ENCODE assay signal across 1 cellular context in genomic region chr3:183988216-183988790, GRCh38.
TF ChIP-seq lines count a peak whose summit lies in the region.

No MANE protein-coding gene starts in this region.

TF ChIP-seq in HepG2, 621 proteins besides CTCF, POLR2A, EP300 and RAD21 (continued from another document and continues in another):
- TF ChIP-seq ZUFSP (CRISPR knock-in tag; IDR thresholded peaks at IDR 0.05; ENCODE audit: borderline replicate concordance) (no peak), CHCHD3 (CRISPR knock-in tag; IDR thresholded peaks at IDR 0.05) (no peak), IRX3 (CRISPR knock-in tag; IDR thresholded peaks at IDR 0.05; ENCODE audit: borderline replicate concordance, low read depth) (no peak), NPAS2 (CRISPR knock-in tag; IDR thresholded peaks at IDR 0.05; ENCODE audit: borderline replicate concordance) (no peak), IRF2 (CRISPR knock-in tag; IDR thresholded peaks at IDR 0.05) (peak; percentile 58; the same call in 1 of the 2 replicates), ZNF572 (CRISPR knock-in tag; IDR thresholded peaks at IDR 0.05) (no peak), RBM39 (IDR thresholded peaks at IDR 0.05; ENCODE audit: low read depth, low read length, poor library complexity, severe bottlenecking) (no peak), ZNF768 (CRISPR knock-in tag; IDR thresholded peaks at IDR 0.05) (0 out of 2 replicates have a peak, but pooled peaks have one; percentile 17), ZNF839 (CRISPR knock-in tag; IDR thresholded peaks at IDR 0.05; ENCODE audit: borderline replicate concordance) (no peak), THYN1 (CRISPR knock-in tag; IDR thresholded peaks at IDR 0.05; ENCODE audit: borderline replicate concordance, low read depth) (no peak), CHD2 (IDR thresholded peaks at IDR 0.05; ENCODE audit: low read depth, low read length) (no peak), ZNF451 (CRISPR knock-in tag; IDR thresholded peaks at IDR 0.05) (no peak), BCL3 (CRISPR knock-in tag; IDR thresholded peaks at IDR 0.05) (no peak), ZNF263 (CRISPR knock-in tag; IDR thresholded peaks at IDR 0.05) (peak; percentile 87), AHR (CRISPR knock-in tag; IDR thresholded peaks at IDR 0.05) (no peak), RARG (CRISPR knock-in tag; IDR thresholded peaks at IDR 0.05; ENCODE audit: low read depth) (no peak), CBFB (CRISPR knock-in tag; IDR thresholded peaks at IDR 0.05) (0 out of 2 replicates have a peak, but pooled peaks have one; percentile 64), ARNTL (CRISPR knock-in tag; IDR thresholded peaks at IDR 0.05) (peak; percentile 61; the same call in 1 of the 2 replicates), ETS1 (CRISPR knock-in tag; IDR thresholded peaks at IDR 0.05) (no peak), HES4 (CRISPR knock-in tag; IDR thresholded peaks at IDR 0.05; ENCODE audit: borderline replicate concordance) (no peak), MTF1 (CRISPR knock-in tag; IDR thresholded peaks at IDR 0.05) (no peak), UBTF (CRISPR knock-in tag; IDR thresholded peaks at IDR 0.05) (0 out of 2 replicates have a peak, but pooled peaks have one; percentile 16), ZBTB33 (CRISPR knock-in tag; IDR thresholded peaks at IDR 0.05) (no peak), BRCA1 (CRISPR knock-in tag; IDR thresholded peaks at IDR 0.05) (no peak), FOXO1 (CRISPR knock-in tag; IDR thresholded peaks at IDR 0.05) (no peak; the same call in 1 of the 2 replicates), ZNF335 (CRISPR knock-in tag; IDR thresholded peaks at IDR 0.05) (no peak), TERF1 (CRISPR knock-in tag; IDR thresholded peaks at IDR 0.05) (no peak), KLF12 (CRISPR knock-in tag; IDR thresholded peaks at IDR 0.05; ENCODE audit: borderline replicate concordance) (no peak), RNF2 (conservative IDR thresholded peaks at IDR 0.05; ENCODE audit: low read depth) (no peak), HMGXB3 (CRISPR knock-in tag; IDR thresholded peaks at IDR 0.05; ENCODE audit: borderline replicate concordance) (no peak), ZBTB40 (IDR thresholded peaks at IDR 0.05) (no peak), ZBTB40 (CRISPR knock-in tag; IDR thresholded peaks at IDR 0.05) (peak; percentile 28; the same call in 1 of the 2 replicates), ZNF331 (CRISPR knock-in tag; IDR thresholded peaks at IDR 0.05) (peak; percentile 59; the same call in 1 of the 2 replicates)
